In the genomic region with DNA sequence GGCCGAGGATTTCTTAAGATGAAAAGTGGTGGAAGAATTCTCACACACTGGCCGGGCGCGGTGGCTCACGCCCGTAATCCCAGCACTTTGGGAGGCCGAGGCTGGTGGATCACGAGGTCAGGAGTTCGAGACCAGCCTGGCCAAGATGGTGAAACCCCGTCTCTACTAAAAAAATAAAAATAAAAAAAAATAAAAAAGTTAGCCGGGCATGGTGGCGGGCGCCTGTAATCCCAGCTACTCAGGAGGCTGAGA, we compare ENCODE assay signal across 8 cellular contexts. TPM values are rescaled to one million over a fixed set of nuclear protein-coding genes. Genes with fewer than 3 reads are reported as not detected.
DNase-seq lines count a peak whose midpoint lies in the region; ATAC-seq and TF ChIP-seq lines count a peak whose summit lies in the region.
"Not testable (repeated sequence)": the region's sequence is repeated elsewhere in the genome, so short reads cannot be mapped to it uniquely, and the experiment has no call there.

No MANE protein-coding gene starts in this region.

- H3K9me3 ChIP-seq in PC-9 (ENCODE audit: insufficient read depth, low read depth); right cardiac atrium (ENCODE audit: control insufficient read depth, low read length); skeletal muscle satellite cell (replicated peaks; ENCODE audit: low read length); vagina: not testable (repeated sequence)

- H3K27me3 ChIP-seq in PC-9 (ENCODE audit: insufficient read depth, low read depth); right cardiac atrium (ENCODE audit: control insufficient read depth, insufficient read depth); skeletal muscle satellite cell (ENCODE audit: control insufficient read depth, insufficient read depth, low read length); vagina: not testable (repeated sequence)

- not testable (repeated sequence) for TF ChIP-seq CTCF in GM12865 (IDR thresholded peaks at IDR 0.05; ENCODE audit: insufficient read depth, low read depth, low read length, missing control alignments); PC-9 (conservative IDR thresholded peaks at IDR 0.05); coronary artery (IDR thresholded peaks at IDR 0.05); vagina (IDR thresholded peaks at IDR 0.05)

- not testable (repeated sequence) for H3K36me3 ChIP-seq in PC-9 (ENCODE audit: low read depth); skeletal muscle satellite cell (ENCODE audit: insufficient read depth, low read length); vagina

- not testable (repeated sequence) for H3K9me3 Mint-ChIP-seq in activated T-cell treated with anti-CD3 and anti-CD28 coated beads, Interleukin-2, amount 50 U/mL, for 4 hours; naive thymus-derived CD8-positive, alpha-beta T cell

- intact Hi-C loops in PC-9 (cut with micrococcal nuclease; ENCODE audit: unreplicated experiment) (loop anchor here (2.0 to 10.0 kb wide), 2 partner anchors 15 to 629 kb away; a partner anchor contains a TSS), right cardiac atrium (cut with DNase I) (loop anchor here in 1 of 4 donors (10.0 kb wide), 1 partner anchor 449 kb away; no protein-coding TSS in a partner anchor)
- intact Hi-C loops in vagina (cut with DNase I) = not testable (repeated sequence)

- not testable (repeated sequence) for H3K9ac ChIP-seq in skeletal muscle satellite cell (ENCODE audit: low read depth, low read length)

- not testable (repeated sequence) for TF ChIP-seq POLR2A in vagina (IDR thresholded peaks at IDR 0.05)

- not testable (repeated sequence) for H3K36me3 Mint-ChIP-seq in activated T-cell treated with anti-CD3 and anti-CD28 coated beads, Interleukin-2, amount 50 U/mL, for 4 hours (ENCODE audit: insufficient read depth); naive thymus-derived CD8-positive, alpha-beta T cell

- DNase-seq in GM12865 (ENCODE audit: low read depth); PC-9; activated T-cell treated with anti-CD3 and anti-CD28 coated beads, Interleukin-2, amount 50 U/mL, for 4 hours; coronary artery (ENCODE audit: low spot score); right cardiac atrium; naive thymus-derived CD8-positive, alpha-beta T cell; vagina (ENCODE audit: extremely low spot score in 2 of 2): not testable (repeated sequence)

- peak overlapping the region; percentile 80 for H3K4me3 Mint-ChIP-seq in activated T-cell treated with anti-CD3 and anti-CD28 coated beads, Interleukin-2, amount 50 U/mL, for 4 hours
- peak overlapping the region; percentile 74 to 86 (median 84) for H3K4me3 Mint-ChIP-seq in naive thymus-derived CD8-positive, alpha-beta T cell

- not testable (repeated sequence) for H3K27me3 Mint-ChIP-seq in activated T-cell treated with anti-CD3 and anti-CD28 coated beads, Interleukin-2, amount 50 U/mL, for 4 hours (ENCODE audit: low read depth); naive thymus-derived CD8-positive, alpha-beta T cell

- H3K4me2 ChIP-seq in PC-9 = peak overlapping the region; percentile 75
- H3K4me2 ChIP-seq in skeletal muscle satellite cell (ENCODE audit: low read length) = not testable (repeated sequence)

- peak overlapping the region; percentile 89 to 97 (median 94) for H3K27ac Mint-ChIP-seq in naive thymus-derived CD8-positive, alpha-beta T cell

- H4K20me1 ChIP-seq in PC-9 (ENCODE audit: insufficient read depth) = not testable (repeated sequence)

- H3F3A ChIP-seq in PC-9 (ENCODE audit: insufficient read depth, low read depth) = not testable (repeated sequence)

- H3K27ac ChIP-seq in PC-9; right cardiac atrium (ENCODE audit: low read length): not testable (repeated sequence)
- H3K27ac ChIP-seq in coronary artery = peak overlapping the region; percentile 82 to 95
- H3K27ac ChIP-seq in vagina = peak overlapping the region; percentile 90

- TSS peak; percentile 99 for BruUV-seq in PC-9 (replicated peaks; lab: Mats Ljungman, UMichigan)

- H2AFZ ChIP-seq in PC-9 = peak overlapping the region; percentile 92

- H3K9me2 ChIP-seq in PC-9 (ENCODE audit: insufficient read depth) = not testable (repeated sequence)

- not testable (repeated sequence) for H3K79me2 ChIP-seq in PC-9 (ENCODE audit: low read depth)

- H3K4me1 ChIP-seq in PC-9 (replicated peaks; ENCODE audit: insufficient read depth); right cardiac atrium (ENCODE audit: control insufficient read depth, insufficient read depth, low read length): not testable (repeated sequence)
- H3K4me1 ChIP-seq in skeletal muscle satellite cell (ENCODE audit: control insufficient read depth, insufficient read depth, low read length) (peaks cover 20% of the 10 kb centered on the region), vagina (peaks cover 17% of the 10 kb centered on the region)

- ATAC-seq in activated T-cell treated with anti-CD3 and anti-CD28 coated beads, Interleukin-2, amount 50 U/mL, for 4 hours; right cardiac atrium; naive thymus-derived CD8-positive, alpha-beta T cell: not testable (repeated sequence)

- CTCF ChIA-PET in PC-9 (lab: Charles Lee) = not testable (repeated sequence)

- 96% methylated on average over 13 of the region's 13 CpGs for WGBS in right cardiac atrium

- POLR2A ChIA-PET in PC-9 (lab: Charles Lee; ENCODE audit: unreplicated experiment) = interaction anchor here (1.1 kb wide), 1 partner anchor 483 kb away, joined by 3 read pairs; a partner anchor contains a TSS
- POLR2A ChIA-PET in naive thymus-derived CD8-positive, alpha-beta T cell (lab: Charles Lee) = interaction anchor here (0.8 to 1.9 kb wide), 5 partner anchors 9 to 301 kb away, joined by 3 to 16 read pairs (median 5); a partner anchor contains a TSS

- peaks cover 14% of the 10 kb centered on the region for H3K4me1 Mint-ChIP-seq in activated T-cell treated with anti-CD3 and anti-CD28 coated beads, Interleukin-2, amount 50 U/mL, for 4 hours (ENCODE audit: low read depth)
- peaks cover 10 to 23% (median 21%) of the 10 kb centered on the region in 4 donors for H3K4me1 Mint-ChIP-seq in naive thymus-derived CD8-positive, alpha-beta T cell

- H3K4me3 ChIP-seq in GM12865 (ENCODE audit: low read depth, low read length) = peak overlapping the region; percentile 74
- H3K4me3 ChIP-seq in PC-9 = peak overlapping the region; percentile 78
- peak overlapping the region; percentile 99 for H3K4me3 ChIP-seq in coronary artery
- H3K4me3 ChIP-seq in right cardiac atrium (ENCODE audit: low read length) = peak overlapping the region; percentile 45
- H3K4me3 ChIP-seq in skeletal muscle satellite cell (ENCODE audit: low read length) = peak overlapping the region; percentile 68
- H3K4me3 ChIP-seq in vagina = peak overlapping the region; percentile 86 to 94

RNA-seq across cellular contexts. Expression of a gene that starts 0.7 kb away (rescaled TPM):
- 4.7 and 5.7 TPM in 2 replicates for total RNA-seq in PC-9 (2021)
- 1 to 10 TPM; 4.5 to 6.2 (median 5.5) TPM for total RNA-seq in activated T-cell treated with anti-CD3 and anti-CD28 coated beads, Interleukin-2, amount 50 U/mL, for 4 hours
- total RNA-seq in right cardiac atrium = 10 to 100 TPM; 12.6 to 19.3 (median 15.7) TPM
- polyA plus RNA-seq in right cardiac atrium = 13.2 TPM
- total RNA-seq in naive thymus-derived CD8-positive, alpha-beta T cell = 10 to 100 TPM; 14.5 to 17.4 TPM
- polyA plus RNA-seq in naive thymus-derived CD8-positive, alpha-beta T cell = 1 to 10 TPM; 2.4 to 5.2 (median 3.8) TPM
- total RNA-seq in skeletal muscle satellite cell (2012; rRNA removed) = 5.6 and 8.5 TPM in 2 replicates
- total RNA-seq in vagina = 14.7 TPM

Comparison
In these comparisons a context has a peak if more than half of its experiments do, and no peak if none do; other contexts are left out.
1. H3K4me3 ChIP-seq: peak in every context shown above with its lines; median percentile 99 in coronary artery; 90 in vagina; 78 in PC-9; 74 in GM12865; 68 in skeletal muscle satellite cell; 45 in right cardiac atrium.